In genomic region chr7:81908220-81908619, GRCh38 we compare ENCODE assay signal across 12 cellular contexts.
"Had no signal": no experiment of that assay in that cellular context is flagged by ENCODE, and none has a peak within 500 bp of the region (broad histone marks: within the 10 kb centered on the region; RNA-seq: fewer than 3 reads in every experiment).

No MANE protein-coding gene starts in this region.

- DNase-seq: activated CD4-positive, alpha-beta T cell treated with anti-CD3 and anti-CD28 coated beads for 1 hour; activated CD4-positive, alpha-beta T cell treated with anti-CD3 and anti-CD28 coated beads, Interleukin-2, amount 50 U/mL, for 48 hours; activated CD8-positive, alpha-beta memory T cell treated with anti-CD3 and anti-CD28 coated beads, Interleukin-2, amount 10 ng/mL, durations not matched to agents 7 days and 5 days; activated effector memory CD4-positive, alpha-beta T cell treated with Interleukin-2 at 50 U/mL for 16 hours; activated T-cell treated with anti-CD3 and anti-CD28 coated beads, Interleukin-2, amount 50 U/mL, for 24 hours; kidney; left ventricle myocardium superior; retina; stimulated activated CD4-positive, alpha-beta T cell treated with anti-CD3 and anti-CD28 coated beads, Interleukin-4, amount 100 ng/mL, for 4 hours; stimulated activated naive CD8-positive, alpha-beta T cell treated with anti-CD3 and anti-CD28 coated beads, Interleukin-15, amount 100 ng/mL, for 72 hours had no signal

- H3K27ac ChIP-seq: thoracic aorta had no signal

- H3K4me3 ChIP-seq: thoracic aorta had no signal

- H3K36me3 ChIP-seq: thoracic aorta had no signal

- ATAC-seq: activated CD8-positive, alpha-beta memory T cell treated with anti-CD3 and anti-CD28 coated beads, Interleukin-2, amount 10 ng/mL, durations not matched to agents 7 days and 5 days; activated naive CD4-positive, alpha-beta T cell treated with anti-CD3 and anti-CD28 coated beads, Interleukin-2, amount 50 U/mL, for 72 hours; left ventricle myocardium superior; stimulated activated naive CD8-positive, alpha-beta T cell treated with anti-CD3 and anti-CD28 coated beads, Interleukin-15, amount 100 ng/mL, for 72 hours had no signal
